In the genomic region with DNA sequence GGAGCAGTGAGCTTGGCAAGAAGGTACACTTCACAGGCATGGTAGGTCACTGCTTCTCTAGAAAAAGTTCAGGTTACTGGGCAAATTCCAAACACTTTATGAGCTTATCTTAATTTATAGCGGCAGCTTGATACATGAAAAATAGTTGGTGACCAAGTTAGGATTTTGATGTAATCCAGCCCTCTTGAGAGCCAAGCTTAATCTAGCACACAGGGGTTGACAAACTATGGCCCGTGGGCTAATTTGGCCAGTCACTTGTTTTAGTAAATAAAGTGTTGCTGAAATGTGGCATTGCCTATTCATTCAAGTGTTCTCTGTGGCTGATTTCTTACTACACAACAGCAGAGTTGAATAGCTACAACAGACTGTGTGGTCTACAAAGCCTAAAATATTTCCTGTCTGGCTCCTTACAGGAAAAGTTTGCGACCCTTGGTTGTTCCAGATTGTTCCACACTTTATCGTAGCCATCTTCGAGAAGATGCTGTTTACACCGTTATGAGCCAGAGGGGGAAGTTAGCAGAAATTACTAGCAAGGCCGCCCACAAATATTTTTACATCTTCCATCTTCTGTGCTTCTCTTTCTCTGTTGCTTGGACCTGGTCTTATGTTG, we compare ENCODE assay signal across 1 cellular context.
TF ChIP-seq lines count a peak whose summit lies in the region.

No MANE protein-coding gene starts in this region.

TF ChIP-seq in SK-N-SH, 30 proteins besides CTCF, POLR2A, EP300 and RAD21 (continued from another document):
- TF ChIP-seq IRF3 (IDR thresholded peaks at IDR 0.05; ENCODE audit: low read depth, low read length) (no peak), ZBTB33 (IDR thresholded peaks at IDR 0.05; ENCODE audit: borderline replicate concordance, low read depth) (no peak), RXRA (IDR thresholded peaks at IDR 0.05; ENCODE audit: borderline replicate concordance, low read depth) (no peak), POLR2AphosphoS5 (IDR thresholded peaks at IDR 0.05; ENCODE audit: low read depth, low read length) (peak; percentile 23; the same call in 1 of the 2 replicates), NRF1 (IDR thresholded peaks at IDR 0.05; ENCODE audit: low read depth, low read length) (no peak), MXI1 (IDR thresholded peaks at IDR 0.05; ENCODE audit: low read depth, low read length) (no peak), JUND (IDR thresholded peaks at IDR 0.05) (peak; percentile 47), REST (IDR thresholded peaks at IDR 0.05; ENCODE audit: low read depth, low read length) (no peak), NFIC (IDR thresholded peaks at IDR 0.05; ENCODE audit: borderline replicate concordance) (0 out of 2 replicates have a peak, but pooled peaks have one; percentile 14), MEF2A (IDR thresholded peaks at IDR 0.05; ENCODE audit: borderline replicate concordance, low read depth) (no peak), SMC3 (IDR thresholded peaks at IDR 0.05; ENCODE audit: low read depth, low read length) (no peak)
- TF ChIP-seq, protein P1, sequence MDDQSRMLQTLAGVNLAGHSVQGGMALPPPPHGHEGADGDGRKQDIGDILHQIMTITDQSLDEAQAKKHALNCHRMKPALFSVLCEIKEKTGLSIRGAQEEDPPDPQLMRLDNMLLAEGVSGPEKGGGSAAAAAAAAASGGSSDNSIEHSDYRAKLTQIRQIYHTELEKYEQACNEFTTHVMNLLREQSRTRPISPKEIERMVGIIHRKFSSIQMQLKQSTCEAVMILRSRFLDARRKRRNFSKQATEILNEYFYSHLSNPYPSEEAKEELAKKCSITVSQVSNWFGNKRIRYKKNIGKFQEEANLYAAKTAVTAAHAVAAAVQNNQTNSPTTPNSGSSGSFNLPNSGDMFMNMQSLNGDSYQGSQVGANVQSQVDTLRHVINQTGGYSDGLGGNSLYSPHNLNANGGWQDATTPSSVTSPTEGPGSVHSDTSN (IDR thresholded peaks at IDR 0.05) = peak; percentile 74; the same call in 1 of the 2 replicates
